In genomic region chr13:36885901-36886300, GRCh38 we compare ENCODE assay signal across 18 cellular contexts. TPM values are rescaled to one million over a fixed set of nuclear protein-coding genes. Genes with fewer than 3 reads are reported as not detected.
A peak's percentile ranks its signal among the peaks of the same experiment; 100 is the strongest.
DNase-seq lines count a peak whose midpoint lies in the region; ATAC-seq and TF ChIP-seq lines count a peak whose summit lies in the region.
"Had no signal": no experiment of that assay in that cellular context is flagged by ENCODE, and none has a peak within 500 bp of the region (broad histone marks: within the 10 kb centered on the region; RNA-seq: fewer than 3 reads in every experiment).

No MANE protein-coding gene starts in this region.

- no peak overlapping the region for H3K27ac ChIP-seq in endodermal cell (ENCODE audit: low read depth, low read length)
- H3K27ac ChIP-seq: 22Rv1, BLaER1, HL-60 had no signal

- no peak overlapping the region for H3K27ac Mint-ChIP-seq in endodermal cell
- H3K27ac Mint-ChIP-seq: HFFc6, T-helper 17 cell had no signal

- no peaks in the 10 kb centered on the region for H3K36me3 Mint-ChIP-seq in endodermal cell (ENCODE audit: low read depth)

- DNase-seq in DMS153 (lab: John Stamatoyannopoulos, UW) (peak; percentile 35), DMS153 treated with DMSO at 0.1 percent for 48 hours (lab: John Stamatoyannopoulos, UW; ENCODE audit: unreplicated experiment) (no peak), DMS53 treated with DMSO at 0.1 percent for 48 hours (lab: John Stamatoyannopoulos, UW; ENCODE audit: unreplicated experiment) (peak; percentile 75), NCI-H69 (lab: John Stamatoyannopoulos, UW) (peak; percentile 78), endodermal cell (no peak), islet precursor cell (no peak), NCI-H2171 treated with DMSO at 0.1 percent for 48 hours (lab: John Stamatoyannopoulos, UW) (no peak)
- DNase-seq: COR-L47, GOT3, HFFc6, KBM-7, NCI-H1930, NCI-H446, T-helper 17 cell had no signal

- H3K27me3 ChIP-seq in endodermal cell (ENCODE audit: control insufficient read depth, insufficient read depth, low read length, poor library complexity, severe bottlenecking), result no peaks in the 10 kb centered on the region
- H3K27me3 ChIP-seq: BLaER1 had no signal

- no peaks in the 10 kb centered on the region for H3K9me3 ChIP-seq in endodermal cell (ENCODE audit: control insufficient read depth, low read length)
- H3K9me3 ChIP-seq: BLaER1 had no signal

- no peaks in the 10 kb centered on the region for H3K27me3 Mint-ChIP-seq in endodermal cell (ENCODE audit: insufficient read depth)

- no peak for TF ChIP-seq CTCF in endodermal cell (conservative IDR thresholded peaks at IDR 0.05)

- WGBS in endodermal cell (ENCODE audit: insufficient coverage in 1 of 2, insufficient read length in 1 of 2), 2 experiments, result 89 to 97% methylated on average over 5 to 6 of the region's 6 CpGs

- peak overlapping the region; percentile 25 for H3K4me3 ChIP-seq in endodermal cell (ENCODE audit: low read length)
- H3K4me3 ChIP-seq: BLaER1 had no signal

- H3K9me3 Mint-ChIP-seq in endodermal cell, result no peaks in the 10 kb centered on the region
- H3K9me3 Mint-ChIP-seq: HFFc6 had no signal

- H3K9ac ChIP-seq in endodermal cell (ENCODE audit: extremely low read depth, low read length, poor library complexity, severe bottlenecking), result no peak overlapping the region
- H3K9ac ChIP-seq: BLaER1 had no signal

- no peak overlapping the region for H3K4me3 Mint-ChIP-seq in endodermal cell
- H3K4me3 Mint-ChIP-seq: HFFc6, T-helper 17 cell had no signal

- peaks cover 25% of the 10 kb centered on the region for H3K4me1 ChIP-seq in endodermal cell (ENCODE audit: control insufficient read depth, insufficient read depth, low read length)
- H3K4me1 ChIP-seq: BLaER1 had no signal

- ATAC-seq in HG02981 (IDR thresholded peaks at IDR 0.05; ENCODE audit: unreplicated experiment), result no peak
- ATAC-seq: T-helper 17 cell had no signal

- no peaks in the 10 kb centered on the region for H3K36me3 ChIP-seq in endodermal cell (ENCODE audit: control insufficient read depth, insufficient read depth, low read length)
- H3K36me3 ChIP-seq: BLaER1 had no signal

- H3K4me1 Mint-ChIP-seq in endodermal cell, result peaks cover 61% of the 10 kb centered on the region
- H3K4me1 Mint-ChIP-seq: T-helper 17 cell had no signal

RNA-seq across cellular contexts. Expression of gene SMAD9, which starts 34.1 kb away (rescaled TPM):
- total RNA-seq in endodermal cell, result 10 to 100 TPM in 1 of 2 donors, 1 to 10 TPM in 1; 9.0 to 13.3 TPM
- 7.4 TPM for polyA plus RNA-seq in endodermal cell (2013, experiment 1 of 2)
- 8.0 TPM for polyA plus RNA-seq in endodermal cell (2013, experiment 2 of 2)
- total RNA-seq: T-helper 17 cell had no signal

Comparison
In these comparisons a context has a peak if more than half of its experiments do, and no peak if none do; other contexts are left out.
1. DNase-seq: peak in DMS153 (single experiment), DMS53 treated with DMSO at 0.1 percent for 48 hours (single experiment) and NCI-H69 (single experiment); none in DMS153 treated with DMSO at 0.1 percent for 48 hours (single experiment), endodermal cell (single experiment), islet precursor cell (single experiment) and NCI-H2171 treated with DMSO at 0.1 percent for 48 hours (single experiment).